ENCODE assay signal across 21 cellular contexts in the genomic region with DNA sequence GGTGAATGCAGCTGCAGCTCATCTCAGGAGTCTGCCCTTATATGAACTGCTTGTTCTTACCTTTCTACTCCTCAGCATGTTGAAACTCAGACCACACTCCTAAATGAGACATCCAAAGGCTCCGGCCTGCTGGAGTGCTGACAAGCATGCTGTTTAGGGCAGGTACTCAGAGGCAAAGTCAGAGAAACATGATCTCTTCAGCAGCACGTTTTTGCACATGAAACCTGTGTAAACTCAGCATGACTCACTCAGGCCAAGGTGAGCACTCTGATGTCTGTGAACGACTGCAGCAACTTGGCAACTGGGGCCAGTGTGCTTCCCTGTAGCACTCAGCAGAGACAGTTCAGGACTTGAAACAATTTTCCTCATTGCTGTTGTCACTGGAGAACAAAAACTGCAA.
DNase-seq lines count a peak whose midpoint lies in the region; ATAC-seq, FAIRE-seq and TF ChIP-seq lines count a peak whose summit lies in the region.
"Had no signal": no experiment of that assay in that cellular context is flagged by ENCODE, and none has a peak within 500 bp of the region (broad histone marks: within the 10 kb centered on the region; RNA-seq: fewer than 3 reads in every experiment).

No MANE protein-coding gene starts in this region.

- no peaks in the 10 kb centered on the region for H3K36me3 Mint-ChIP-seq in activated T-helper 17 cell treated with anti-CD3 and anti-CD28 coated beads, Interleukin-2, amount 50 U/mL, for 72 hours (ENCODE audit: low read depth)
- H3K36me3 Mint-ChIP-seq: CD8-positive, alpha-beta T cell; mesothelial cell of epicardium had no signal

- no peak overlapping the region for H2AFZ ChIP-seq in PC-3 (ENCODE audit: low read length)

- H3K27ac Mint-ChIP-seq in activated T-helper 17 cell treated with anti-CD3 and anti-CD28 coated beads, Interleukin-2, amount 50 U/mL, for 72 hours = no peak overlapping the region
- H3K27ac Mint-ChIP-seq: CD8-positive, alpha-beta T cell; mesothelial cell of epicardium; T-helper 2 cell treated with Interferon-gamma antibody and Interleukin-4, amounts not matched to agents 5 μg/mL and 100 μg/mL, for 36 hours had no signal

- CTCF ChIA-PET in PC-3 (lab: Charles Lee) = no interaction called here

- peaks cover 30% of the 10 kb centered on the region for H3K27me3 ChIP-seq in PC-3 (ENCODE audit: low read length)
- H3K27me3 ChIP-seq: adrenal gland, esophagus squamous epithelium, ovary had no signal

- DNase-seq in NCI-H748 (lab: John Stamatoyannopoulos, UW; ENCODE audit: unreplicated experiment) (peak; percentile 0), NCI-H748 treated with DMSO at 0.1 percent for 48 hours (lab: John Stamatoyannopoulos, UW) (no peak), PC-3 (peak; percentile 85), iPS-NIHi11 (ENCODE audit: low spot score) (peak; percentile 29), urothelium cell line (ENCODE audit: low spot score) (peak; percentile 9), NCI-H524 treated with DMSO at 0.1 percent for 48 hours (lab: John Stamatoyannopoulos, UW) (no peak), NCI-H1105 (lab: John Stamatoyannopoulos, UW) (no peak)
- DNase-seq: adrenal gland; CD8-positive, alpha-beta T cell; esophagus squamous epithelium; hippocampal formation; NCI-H2171 treated with DMSO at 0.1 percent for 48 hours; ovary; Right ventricle myocardium superior; stimulated activated CD4-positive, alpha-beta T cell treated with anti-CD3 and anti-CD28 coated beads, Interleukin-12 subunit alpha, Interleukin-12 subunit beta, amount 100 ng/mL, for 4 hours had no signal

- TF ChIP-seq CTCF in PC-3 (conservative IDR thresholded peaks at IDR 0.05; ENCODE audit: low read depth, low read length) = no peak

- H3F3A ChIP-seq in PC-3 (ENCODE audit: low read length, unreplicated experiment) = no peaks in the 10 kb centered on the region

- no peak overlapping the region for H3K4me3 Mint-ChIP-seq in activated T-helper 17 cell treated with anti-CD3 and anti-CD28 coated beads, Interleukin-2, amount 50 U/mL, for 72 hours
- H3K4me3 Mint-ChIP-seq: CD8-positive, alpha-beta T cell; mesothelial cell of epicardium; T-helper 2 cell treated with Interferon-gamma antibody and Interleukin-4, amounts not matched to agents 5 μg/mL and 100 μg/mL, for 36 hours had no signal

- no peaks in the 10 kb centered on the region for H3K9me2 ChIP-seq in PC-3 (replicated peaks; ENCODE audit: low read length)

- no peaks in the 10 kb centered on the region for H3K4me1 Mint-ChIP-seq in activated T-helper 17 cell treated with anti-CD3 and anti-CD28 coated beads, Interleukin-2, amount 50 U/mL, for 72 hours

- H3K4me1 ChIP-seq in PC-3 (ENCODE audit: insufficient read depth, low read length) = peaks cover 9% of the 10 kb centered on the region; the same call in 1 of the 2 replicates
- H3K4me1 ChIP-seq: adrenal gland had no signal

- no peak overlapping the region for H3K27ac ChIP-seq in PC-3 (ENCODE audit: low read length)
- H3K27ac ChIP-seq: adrenal gland, HL-60, ovary had no signal

- H3K9me3 ChIP-seq in PC-3 (ENCODE audit: low read length) = no peaks in the 10 kb centered on the region
- H3K9me3 ChIP-seq: adrenal gland, esophagus squamous epithelium, ovary had no signal

- intact Hi-C loops in PC-3 (cut with micrococcal nuclease) = no loop called here

- H4K20me1 ChIP-seq in PC-3 (ENCODE audit: low read length) = no peaks in the 10 kb centered on the region

- FAIRE-seq in urothelium cell line (lab: Jason Lieb, UNC) = no peak
- FAIRE-seq: colon, H54 had no signal

- BruUV-seq in PC-3 (replicated peaks; lab: Mats Ljungman, UMichigan) = no TSS peak

- ATAC-seq in PC-3 = peak; percentile 91
- ATAC-seq in activated T-helper 17 cell treated with anti-CD3 and anti-CD28 coated beads, Interleukin-2, amount 50 U/mL, for 72 hours (replicated peaks) = no peak
- ATAC-seq: CD8-positive, alpha-beta T cell had no signal

- H3K4me2 ChIP-seq in PC-3 (ENCODE audit: low read length) = peak overlapping the region; percentile 48; the same call in 1 of the 2 replicates

- no peaks in the 10 kb centered on the region for H3K79me2 ChIP-seq in PC-3 (ENCODE audit: low read length)

- peaks cover 5% of the 10 kb centered on the region for H3K9me3 Mint-ChIP-seq in activated T-helper 17 cell treated with anti-CD3 and anti-CD28 coated beads, Interleukin-2, amount 50 U/mL, for 72 hours
- H3K9me3 Mint-ChIP-seq: CD8-positive, alpha-beta T cell; T-helper 2 cell treated with Interferon-gamma antibody and Interleukin-4, amounts not matched to agents 5 μg/mL and 100 μg/mL, for 36 hours had no signal

- no peaks in the 10 kb centered on the region for H3K27me3 Mint-ChIP-seq in activated T-helper 17 cell treated with anti-CD3 and anti-CD28 coated beads, Interleukin-2, amount 50 U/mL, for 72 hours

- POLR2A ChIA-PET in PC-3 (lab: Charles Lee; ENCODE audit: unreplicated experiment) = no interaction called here

- H3K4me3 ChIP-seq in PC-3 (ENCODE audit: low read length) = no peak overlapping the region
- H3K4me3 ChIP-seq: adrenal gland, esophagus squamous epithelium, ovary had no signal

- no peaks in the 10 kb centered on the region for H3K36me3 ChIP-seq in PC-3 (ENCODE audit: low read depth, low read length)
- H3K36me3 ChIP-seq: adrenal gland, esophagus squamous epithelium, ovary had no signal

- no peak overlapping the region for H3K9ac ChIP-seq in PC-3 (ENCODE audit: low read length)

Comparison
In these comparisons a context has a peak if more than half of its experiments do, and no peak if none do; other contexts are left out.
1. DNase-seq: peak in NCI-H748 (single experiment), PC-3 (single experiment), iPS-NIHi11 (single experiment) and urothelium cell line (single experiment); none in NCI-H748 treated with DMSO at 0.1 percent for 48 hours (single experiment), NCI-H524 treated with DMSO at 0.1 percent for 48 hours (single experiment) and NCI-H1105 (single experiment).